8 cellular contexts compared by ENCODE assay signal in genomic region chr16:22373662-22374310, GRCh38. TPM values are rescaled to one million over a fixed set of nuclear protein-coding genes. Genes with fewer than 3 reads are reported as not detected.
DNase-seq lines count a peak whose midpoint lies in the region; ATAC-seq and TF ChIP-seq lines count a peak whose summit lies in the region.

No MANE protein-coding gene starts in this region.

- TF ChIP-seq CTCF in AG09309 (IDR thresholded peaks at IDR 0.05; ENCODE audit: control insufficient read depth, insufficient read depth, low read depth, low read length, missing control alignments), result no peak

- H3K4me3 ChIP-seq in AG09309 (ENCODE audit: control insufficient read depth, low read depth, low read length), result peak overlapping the region; percentile 62

- ATAC-seq in GM19324 (IDR thresholded peaks at IDR 0.05; ENCODE audit: low FRiP score, unreplicated experiment), result peak; percentile 20
- ATAC-seq in HG03378 (IDR thresholded peaks at IDR 0.05; ENCODE audit: unreplicated experiment), result peak; percentile 8
- peak; percentile 50 for ATAC-seq in left lobe of liver

- no peak for DNase-seq in AG09309 (ENCODE audit: low read depth)
- peak; percentile 17 for DNase-seq in T-helper 22 cell (ENCODE audit: low read depth)
- DNase-seq in central memory CD4-positive, alpha-beta T cell, result peak; percentile 30
- DNase-seq in left lobe of liver (ENCODE audit: low spot score), result peak; percentile 70
- DNase-seq in stimulated activated CD8-positive, alpha-beta memory T cell treated with anti-CD3 and anti-CD28 coated beads, Interleukin-2, amount 100 ng/mL, for 48 hours (ENCODE audit: low read depth in 2 of 2), result peak; percentile 17 to 31
- no peak for DNase-seq in OCI-M2 (lab: John Stamatoyannopoulos, UW; ENCODE audit: unreplicated experiment)

RNA-seq across cellular contexts. Expression of gene CDR2, which starts 0.6 kb away (rescaled TPM):
- 11.0 TPM for total RNA-seq in left lobe of liver

Comparison
In these comparisons a context has a peak if more than half of its experiments do, and no peak if none do; other contexts are left out.
1. DNase-seq: peak in T-helper 22 cell (single experiment), central memory CD4-positive, alpha-beta T cell (single experiment), left lobe of liver (single experiment) and stimulated activated CD8-positive, alpha-beta memory T cell treated with anti-CD3 and anti-CD28 coated beads, Interleukin-2, amount 100 ng/mL, for 48 hours (2 of 2); none in AG09309 (single experiment) and OCI-M2 (single experiment).
2. Peak in every context shown above with its lines, with median percentiles within 50 percentile points of each other: ATAC-seq.